ENCODE assay signal across 8 cellular contexts in genomic region chr10:118753331-118753730, GRCh38. TPM values are rescaled to one million over a fixed set of nuclear protein-coding genes. Genes with fewer than 3 reads are reported as not detected.
DNase-seq lines count a peak whose midpoint lies in the region; ATAC-seq and TF ChIP-seq lines count a peak whose summit lies in the region.

No MANE protein-coding gene starts in this region.

- CTCF ChIA-PET in CD8-positive, alpha-beta memory T cell (lab: Charles Lee): interaction anchor here (0.6 kb wide), 1 partner anchor 14 kb away, joined by 3 read pairs; no protein-coding TSS in a partner anchor

- WGBS in endodermal cell (ENCODE audit: insufficient coverage in 1 of 2, insufficient read length in 1 of 2), 2 experiments: 17 to 33% methylated on average over 2 to 5 of the region's 5 CpGs

- TF ChIP-seq CTCF in endodermal cell (conservative IDR thresholded peaks at IDR 0.05) (no peak), neural progenitor cell (IDR thresholded peaks at IDR 0.05) (no peak)

- peak overlapping the region in 5 of 8 donors; percentile 31 to 98 (median 91) for H3K27ac Mint-ChIP-seq in CD8-positive, alpha-beta memory T cell
- H3K27ac Mint-ChIP-seq in endodermal cell (peak overlapping the region; percentile 99), neural progenitor cell (peak overlapping the region; percentile 90)

- DNase-seq in CD8-positive, alpha-beta memory T cell: no peak
- peak; percentile 24 for DNase-seq in NCI-H69 (lab: John Stamatoyannopoulos, UW)
- no peak for DNase-seq in endodermal cell
- no peak for DNase-seq in neural progenitor cell (ENCODE audit: low spot score)
- no peak for DNase-seq in putamen (ENCODE audit: low spot score)
- no peak for DNase-seq in medulla oblongata (ENCODE audit: extremely low spot score)

- peak overlapping the region; percentile 90 to 100 (median 91) for H3K4me3 Mint-ChIP-seq in CD8-positive, alpha-beta memory T cell
- H3K4me3 Mint-ChIP-seq in endodermal cell (peak overlapping the region; percentile 96), neural progenitor cell (peak overlapping the region; percentile 98)

- H3K4me2 ChIP-seq in neural progenitor cell: peak overlapping the region; percentile 89

- peaks cover 60% of the 10 kb centered on the region for H4K20me1 ChIP-seq in neural progenitor cell (ENCODE audit: low read depth)

- no peaks in the 10 kb centered on the region for H3K27me3 ChIP-seq in CD8-positive, alpha-beta memory T cell (ENCODE audit: insufficient read depth, low read length, poor library complexity, severe bottlenecking)
- peaks cover 16% of the 10 kb centered on the region for H3K27me3 ChIP-seq in endodermal cell (ENCODE audit: control insufficient read depth, insufficient read depth, low read length, poor library complexity, severe bottlenecking)
- peaks cover 27% of the 10 kb centered on the region for H3K27me3 ChIP-seq in neural progenitor cell

- no peaks in the 10 kb centered on the region for H3K9me3 Mint-ChIP-seq in CD8-positive, alpha-beta memory T cell
- no peaks in the 10 kb centered on the region for H3K9me3 Mint-ChIP-seq in endodermal cell
- peaks cover 4% of the 10 kb centered on the region for H3K9me3 Mint-ChIP-seq in neural progenitor cell

- ATAC-seq in HG02840 (IDR thresholded peaks at IDR 0.05; ENCODE audit: low FRiP score, unreplicated experiment) (no peak), HG03378 (IDR thresholded peaks at IDR 0.05; ENCODE audit: unreplicated experiment) (no peak)

- peaks cover 2 to 4% of the 10 kb centered on the region in 2 donors for H3K27me3 Mint-ChIP-seq in CD8-positive, alpha-beta memory T cell
- H3K27me3 Mint-ChIP-seq in endodermal cell (ENCODE audit: insufficient read depth) (peaks cover 17% of the 10 kb centered on the region), neural progenitor cell (ENCODE audit: insufficient read depth, low read depth) (no peaks in the 10 kb centered on the region)

- H3K36me3 Mint-ChIP-seq in CD8-positive, alpha-beta memory T cell: peaks cover 0 to 11% (median 4%) of the 10 kb centered on the region in 3 donors
- H3K36me3 Mint-ChIP-seq in endodermal cell (ENCODE audit: low read depth) (peaks cover 9% of the 10 kb centered on the region), neural progenitor cell (peaks cover 17% of the 10 kb centered on the region)

- H3K9ac ChIP-seq in endodermal cell (ENCODE audit: extremely low read depth, low read length, poor library complexity, severe bottlenecking) (peak overlapping the region; percentile 86), neural progenitor cell (peak overlapping the region; percentile 65)

- no peaks in the 10 kb centered on the region for H3K9me3 ChIP-seq in CD8-positive, alpha-beta memory T cell (ENCODE audit: low read length)
- H3K9me3 ChIP-seq in endodermal cell (ENCODE audit: control insufficient read depth, low read length) (peaks cover 3% of the 10 kb centered on the region), neural progenitor cell (ENCODE audit: low read depth) (no peaks in the 10 kb centered on the region)

- peak overlapping the region; percentile 95 for H3K4me3 ChIP-seq in CD8-positive, alpha-beta memory T cell (ENCODE audit: low read length)
- H3K4me3 ChIP-seq in endodermal cell (ENCODE audit: low read length): peak overlapping the region; percentile 88
- H3K4me3 ChIP-seq in neural progenitor cell: peak overlapping the region; percentile 91

- peaks cover 62% of the 10 kb centered on the region for H3K79me2 ChIP-seq in neural progenitor cell (ENCODE audit: low read depth)

- H3K4me1 ChIP-seq in CD8-positive, alpha-beta memory T cell (ENCODE audit: insufficient read depth, low read length): peaks cover 30% of the 10 kb centered on the region
- peaks cover under 1% of the 10 kb centered on the region for H3K4me1 ChIP-seq in endodermal cell (ENCODE audit: control insufficient read depth, insufficient read depth, low read length)
- H3K4me1 ChIP-seq in neural progenitor cell: peaks cover 15% of the 10 kb centered on the region

- POLR2A ChIA-PET in CD8-positive, alpha-beta memory T cell (lab: Charles Lee): no interaction called here

- H2AFZ ChIP-seq in neural progenitor cell (replicated peaks): no peak overlapping the region

- peaks cover 2% of the 10 kb centered on the region for H3F3A ChIP-seq in neural progenitor cell (ENCODE audit: low read depth)

- no peaks in the 10 kb centered on the region for H3K36me3 ChIP-seq in CD8-positive, alpha-beta memory T cell (ENCODE audit: insufficient read depth, low read length)
- H3K36me3 ChIP-seq in endodermal cell (ENCODE audit: control insufficient read depth, insufficient read depth, low read length): peaks cover 8% of the 10 kb centered on the region
- no peaks in the 10 kb centered on the region for H3K36me3 ChIP-seq in neural progenitor cell

- H3K4me1 Mint-ChIP-seq in CD8-positive, alpha-beta memory T cell: peaks cover 47 to 57% (median 54%) of the 10 kb centered on the region in 3 donors
- H3K4me1 Mint-ChIP-seq in endodermal cell: peaks cover 16% of the 10 kb centered on the region
- peaks cover 17% of the 10 kb centered on the region for H3K4me1 Mint-ChIP-seq in neural progenitor cell

- peak overlapping the region; percentile 77 for H3K27ac ChIP-seq in CD8-positive, alpha-beta memory T cell (ENCODE audit: low read depth, low read length)
- H3K27ac ChIP-seq in endodermal cell (ENCODE audit: low read depth, low read length): no peak overlapping the region
- H3K27ac ChIP-seq in neural progenitor cell: no peak overlapping the region

RNA-seq across cellular contexts. Expression of gene CACUL1, which starts 1.4 kb away (rescaled TPM):
- total RNA-seq in CD8-positive, alpha-beta memory T cell: 10 to 100 TPM; 29.0 to 31.3 TPM
- polyA plus RNA-seq in CD8-positive, alpha-beta memory T cell: 39.2 TPM
- 10 to 100 TPM; 37.5 to 38.9 TPM for total RNA-seq in endodermal cell
- 23.7 TPM for polyA plus RNA-seq in endodermal cell (2013, experiment 1 of 2)
- polyA plus RNA-seq in endodermal cell (2013, experiment 2 of 2): 23.1 TPM
- 28.3 and 38.8 TPM in 2 replicates for total RNA-seq in neural progenitor cell (ENCODE audit: low replicate concordance)
